1 cellular context compared by ENCODE assay signal in genomic region chr12:81809113-81809777, GRCh38.
TF ChIP-seq lines count a peak whose summit lies in the region.

No MANE protein-coding gene starts in this region.

TF ChIP-seq in HepG2, 621 proteins besides CTCF, POLR2A, EP300 and RAD21:
- no peak for TF ChIP-seq PAX8 (CRISPR knock-in tag; IDR thresholded peaks at IDR 0.05; ENCODE audit: borderline replicate concordance)
- peak; percentile 59 to 66; a peak in 3 of 4 replicates for TF ChIP-seq MAFK (conservative IDR thresholded peaks at IDR 0.05 in 1 of 2, IDR thresholded peaks at IDR 0.05 in 1 of 2; ENCODE audit: low read length in 2 of 2)
- TF ChIP-seq TARDBP (CRISPR knock-in tag; IDR thresholded peaks at IDR 0.05) = no peak
- peak; percentile 43; the same call in 1 of the 2 replicates for TF ChIP-seq MAFF (IDR thresholded peaks at IDR 0.05; ENCODE audit: low read depth, low read length)
